12 cellular contexts compared by ENCODE assay signal in genomic region chr1:54291276-54292014, GRCh38.
A peak's percentile ranks its signal among the peaks of the same experiment; 100 is the strongest.
DNase-seq lines count a peak whose midpoint lies in the region; ATAC-seq and TF ChIP-seq lines count a peak whose summit lies in the region.
"Had no signal": no experiment of that assay in that cellular context is flagged by ENCODE, and none has a peak within 500 bp of the region (broad histone marks: within the 10 kb centered on the region; RNA-seq: fewer than 3 reads in every experiment).

No MANE protein-coding gene starts in this region.

- H3K4me1 Mint-ChIP-seq in activated CD4-positive, alpha-beta T cell treated with anti-CD3 and anti-CD28 coated beads, Interleukin-2, amount 10 ng/mL, durations not matched to agents 7 days and 5 days, result peaks cover 71% of the 10 kb centered on the region
- peaks cover 81% of the 10 kb centered on the region for H3K4me1 Mint-ChIP-seq in glutamatergic neuron (ENCODE audit: low read depth, unreplicated experiment)
- peaks cover 64% of the 10 kb centered on the region for H3K4me1 Mint-ChIP-seq in activated CD4-positive, alpha-beta memory T cell treated with anti-CD3 and anti-CD28 coated beads for 36 hours (ENCODE audit: low read depth)

- peaks cover 6% of the 10 kb centered on the region for H3K36me3 Mint-ChIP-seq in activated CD4-positive, alpha-beta T cell treated with anti-CD3 and anti-CD28 coated beads, Interleukin-2, amount 10 ng/mL, durations not matched to agents 7 days and 5 days (ENCODE audit: low read depth)
- H3K36me3 Mint-ChIP-seq in glutamatergic neuron (ENCODE audit: unreplicated experiment), result no peaks in the 10 kb centered on the region
- no peaks in the 10 kb centered on the region for H3K36me3 Mint-ChIP-seq in activated CD4-positive, alpha-beta memory T cell treated with anti-CD3 and anti-CD28 coated beads for 36 hours

- no peak overlapping the region for H3K4me3 Mint-ChIP-seq in activated CD4-positive, alpha-beta T cell treated with anti-CD3 and anti-CD28 coated beads, Interleukin-2, amount 10 ng/mL, durations not matched to agents 7 days and 5 days
- peak overlapping the region; percentile 38 for H3K4me3 Mint-ChIP-seq in glutamatergic neuron (ENCODE audit: unreplicated experiment)
- no peak overlapping the region for H3K4me3 Mint-ChIP-seq in activated CD4-positive, alpha-beta memory T cell treated with anti-CD3 and anti-CD28 coated beads for 36 hours
- H3K4me3 Mint-ChIP-seq: activated T-cell treated with anti-CD3 and anti-CD28 coated beads, Interleukin-2, amount 50 U/mL, for 72 hours had no signal

- CTCF ChIA-PET in activated CD4-positive, alpha-beta T cell treated with anti-CD3 and anti-CD28 coated beads, Interleukin-2, amount 10 ng/mL, durations not matched to agents 7 days and 5 days (lab: Charles Lee), result interaction anchor here (0.6 to 1.4 kb wide), 6 partner anchors 12 to 203 kb away, joined by 3 to 4 read pairs (median 3); no protein-coding TSS in a partner anchor
- CTCF ChIA-PET in activated CD4-positive, alpha-beta memory T cell treated with anti-CD3 and anti-CD28 coated beads for 36 hours (lab: Charles Lee), result no interaction called here

- peak overlapping the region; percentile 83 for H3K27ac Mint-ChIP-seq in activated CD4-positive, alpha-beta T cell treated with anti-CD3 and anti-CD28 coated beads, Interleukin-2, amount 10 ng/mL, durations not matched to agents 7 days and 5 days
- peak overlapping the region; percentile 82 for H3K27ac Mint-ChIP-seq in glutamatergic neuron (ENCODE audit: unreplicated experiment)
- H3K27ac Mint-ChIP-seq in activated CD4-positive, alpha-beta memory T cell treated with anti-CD3 and anti-CD28 coated beads for 36 hours, result no peak overlapping the region

- TF ChIP-seq CTCF in glutamatergic neuron (IDR thresholded peaks at IDR 0.05; ENCODE audit: partially characterized antibody, unreplicated experiment), result no peak

- intact Hi-C loops in activated CD4-positive, alpha-beta memory T cell treated with anti-CD3 and anti-CD28 coated beads for 36 hours (cut with micrococcal nuclease), result no loop called here

- ATAC-seq in GM19395 (IDR thresholded peaks at IDR 0.05; ENCODE audit: unreplicated experiment) (no peak), HG03196 (IDR thresholded peaks at IDR 0.05; ENCODE audit: unreplicated experiment) (no peak)
- ATAC-seq: activated T-cell treated with anti-CD3 and anti-CD28 coated beads, Interleukin-2, amount 50 U/mL, for 72 hours had no signal

- DNase-seq in activated CD4-positive, alpha-beta T cell treated with anti-CD3 and anti-CD28 coated beads, Interleukin-2, amount 10 ng/mL, durations not matched to agents 7 days and 5 days, result no peak
- no peak for DNase-seq in activated CD4-positive, alpha-beta T cell treated with anti-CD3 and anti-CD28 coated beads for 4 hours
- DNase-seq in NCI-H82 (lab: John Stamatoyannopoulos, UW) (peak; percentile 96), glutamatergic neuron (no peak)
- no peak for DNase-seq in activated CD4-positive, alpha-beta memory T cell treated with anti-CD3 and anti-CD28 coated beads for 36 hours
- DNase-seq: activated T-cell treated with anti-CD3 and anti-CD28 coated beads, Interleukin-2, amount 50 U/mL, for 72 hours; H7; NCI-H2171 treated with DMSO at 0.1 percent for 48 hours; Right ventricle myocardium superior had no signal

- peak overlapping the region; percentile 78 for H3K27ac ChIP-seq in temporal lobe (ENCODE audit: low read depth, low read length)

- no peaks in the 10 kb centered on the region for H3K27me3 Mint-ChIP-seq in activated CD4-positive, alpha-beta T cell treated with anti-CD3 and anti-CD28 coated beads, Interleukin-2, amount 10 ng/mL, durations not matched to agents 7 days and 5 days
- H3K27me3 Mint-ChIP-seq in glutamatergic neuron (ENCODE audit: unreplicated experiment), result peaks cover 45% of the 10 kb centered on the region
- H3K27me3 Mint-ChIP-seq in activated CD4-positive, alpha-beta memory T cell treated with anti-CD3 and anti-CD28 coated beads for 36 hours, result no peaks in the 10 kb centered on the region

- H3K9me3 Mint-ChIP-seq in activated CD4-positive, alpha-beta T cell treated with anti-CD3 and anti-CD28 coated beads, Interleukin-2, amount 10 ng/mL, durations not matched to agents 7 days and 5 days, result no peaks in the 10 kb centered on the region
- peaks cover 46% of the 10 kb centered on the region for H3K9me3 Mint-ChIP-seq in glutamatergic neuron (ENCODE audit: unreplicated experiment)
- H3K9me3 Mint-ChIP-seq in activated CD4-positive, alpha-beta memory T cell treated with anti-CD3 and anti-CD28 coated beads for 36 hours, result no peaks in the 10 kb centered on the region
- H3K9me3 Mint-ChIP-seq: activated T-cell treated with anti-CD3 and anti-CD28 coated beads, Interleukin-2, amount 50 U/mL, for 72 hours had no signal

- POLR2A ChIA-PET in activated CD4-positive, alpha-beta T cell treated with anti-CD3 and anti-CD28 coated beads, Interleukin-2, amount 10 ng/mL, durations not matched to agents 7 days and 5 days (lab: Charles Lee), result no interaction called here
- POLR2A ChIA-PET in activated CD4-positive, alpha-beta memory T cell treated with anti-CD3 and anti-CD28 coated beads for 36 hours (lab: Charles Lee), result no interaction called here
